In the genomic region with DNA sequence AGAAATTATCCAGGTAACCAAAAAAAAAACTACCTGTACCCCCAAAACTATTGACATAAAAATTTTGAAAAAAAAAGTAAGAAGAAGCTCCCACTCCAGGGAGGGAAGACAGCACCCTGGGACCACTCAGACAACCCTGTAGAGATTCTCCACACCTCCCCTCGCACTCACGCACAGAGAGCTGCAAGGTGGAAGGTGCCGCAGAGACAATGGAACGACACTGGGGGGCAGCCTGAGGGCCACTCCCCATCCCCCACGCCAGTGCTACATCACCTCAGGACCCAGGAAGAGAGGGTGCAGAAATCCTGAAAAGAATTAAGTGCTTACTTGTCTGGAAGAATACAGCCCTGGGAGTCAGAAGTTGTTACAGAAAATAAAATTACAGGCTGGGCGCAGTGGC, we compare ENCODE assay signal across 16 cellular contexts. TPM values are rescaled to one million over a fixed set of nuclear protein-coding genes. Genes with fewer than 3 reads are reported as not detected.
DNase-seq lines count a peak whose midpoint lies in the region; ATAC-seq and TF ChIP-seq lines count a peak whose summit lies in the region.
"Had no signal": no experiment of that assay in that cellular context is flagged by ENCODE, and none has a peak within 500 bp of the region (broad histone marks: within the 10 kb centered on the region; RNA-seq: fewer than 3 reads in every experiment).

No MANE protein-coding gene starts in this region.

- no peak for ATAC-seq in stimulated activated memory B cell treated with anti-CD40 and anti-IgM and Interleukin-4, amounts not matched to agents 10 μg/mL and 1 μg/mL and 100 μg/mL, for 72 hours
- ATAC-seq in HG03565 (IDR thresholded peaks at IDR 0.05; ENCODE audit: unreplicated experiment): no peak
- ATAC-seq in HG02870 (IDR thresholded peaks at IDR 0.05; ENCODE audit: unreplicated experiment): no peak
- no peak for ATAC-seq in GM18519 (IDR thresholded peaks at IDR 0.05; ENCODE audit: low FRiP score, unreplicated experiment)
- ATAC-seq: HepG2 had no signal

- no peaks in the 10 kb centered on the region for H3K9me2 ChIP-seq in OCI-LY7 (ENCODE audit: insufficient read depth, low read length)

- H3K9me3 ChIP-seq in BLaER1 (peaks cover 6% of the 10 kb centered on the region; the same call in 1 of the 2 replicates), OCI-LY7 (ENCODE audit: low read length) (no peaks in the 10 kb centered on the region)

- TF ChIP-seq CTCF in OCI-LY7 (conservative IDR thresholded peaks at IDR 0.05; ENCODE audit: low read length): peak; percentile 51

- H3K4me2 ChIP-seq in BLaER1 (peak overlapping the region; percentile 4), OCI-LY7 (ENCODE audit: low read length) (peak overlapping the region; percentile 33)
- H3K4me2 ChIP-seq: KMS-11 had no signal

- no peak overlapping the region for H3K27ac ChIP-seq in BLaER1
- H3K27ac ChIP-seq in OCI-LY7 (ENCODE audit: low read depth, low read length, poor library complexity, severe bottlenecking): peak overlapping the region; percentile 32
- H3K27ac ChIP-seq: KMS-11 had no signal

- H3K4me3 ChIP-seq in BLaER1 (no peak overlapping the region), H7 (ENCODE audit: insufficient read depth, low read depth, low read length) (no peak overlapping the region), OCI-LY7 (ENCODE audit: low read depth, low read length, poor library complexity, severe bottlenecking) (no peak overlapping the region)

- H3K27me3 ChIP-seq in BLaER1: no peaks in the 10 kb centered on the region
- H3K27me3 ChIP-seq in H7 (ENCODE audit: control insufficient read depth, insufficient read depth, low read length): no peaks in the 10 kb centered on the region

- H3K79me2 ChIP-seq in OCI-LY7 (ENCODE audit: insufficient read depth, low read depth, low read length): peaks cover 17% of the 10 kb centered on the region; the same call in 1 of the 2 replicates

- intact Hi-C loops in OCI-LY7 (cut with micrococcal nuclease; ENCODE audit: unreplicated experiment): no loop called here

- H2AFZ ChIP-seq in OCI-LY7 (ENCODE audit: low read length): no peak overlapping the region

- H3K9ac ChIP-seq in BLaER1: no peak overlapping the region
- H3K9ac ChIP-seq: KMS-11 had no signal

- no TSS peak for BruUV-seq in OCI-LY7 (replicated peaks; lab: Mats Ljungman, UMichigan)

- POLR2A ChIA-PET in OCI-LY7 (lab: Charles Lee): interaction anchor here (0.6 to 1.4 kb wide), 4 partner anchors 9 to 84 kb away, joined by 3 to 7 read pairs (median 4); no protein-coding TSS in a partner anchor

- peak overlapping the region; percentile 70 for H3K27ac Mint-ChIP-seq in stimulated activated memory B cell treated with anti-CD40 and anti-IgM and Interleukin-4, amounts not matched to agents 10 μg/mL and 1 μg/mL and 100 μg/mL, for 72 hours
- H3K27ac Mint-ChIP-seq: CD4-positive, alpha-beta T cell had no signal

- CTCF ChIA-PET in OCI-LY7 (lab: Charles Lee; ENCODE audit: unreplicated experiment): no interaction called here

- no peaks in the 10 kb centered on the region for H3K9me3 Mint-ChIP-seq in stimulated activated memory B cell treated with anti-CD40 and anti-IgM and Interleukin-4, amounts not matched to agents 10 μg/mL and 1 μg/mL and 100 μg/mL, for 72 hours
- H3K9me3 Mint-ChIP-seq: CD4-positive, alpha-beta T cell had no signal

- H3K27me3 Mint-ChIP-seq in stimulated activated memory B cell treated with anti-CD40 and anti-IgM and Interleukin-4, amounts not matched to agents 10 μg/mL and 1 μg/mL and 100 μg/mL, for 72 hours: no peaks in the 10 kb centered on the region
- H3K27me3 Mint-ChIP-seq: CD4-positive, alpha-beta T cell had no signal

- H3K4me1 Mint-ChIP-seq in stimulated activated memory B cell treated with anti-CD40 and anti-IgM and Interleukin-4, amounts not matched to agents 10 μg/mL and 1 μg/mL and 100 μg/mL, for 72 hours: peaks cover 83% of the 10 kb centered on the region

- peaks cover 8% of the 10 kb centered on the region for H3K36me3 Mint-ChIP-seq in stimulated activated memory B cell treated with anti-CD40 and anti-IgM and Interleukin-4, amounts not matched to agents 10 μg/mL and 1 μg/mL and 100 μg/mL, for 72 hours

- H3K36me3 ChIP-seq in BLaER1 (peaks cover 9% of the 10 kb centered on the region; the same call in 1 of the 2 replicates), H7 (replicated peaks; ENCODE audit: control insufficient read depth, insufficient read depth, low read length) (no peaks in the 10 kb centered on the region), OCI-LY7 (ENCODE audit: insufficient read depth, low read length) (no peaks in the 10 kb centered on the region; the same call in 1 of the 2 replicates)

- DNase-seq in H7 (peak; percentile 68), OCI-LY7 (ENCODE audit: low spot score) (no peak)
- DNase-seq: 8988T; AML-193; C1 segment of cervical spinal cord; CD4-positive, alpha-beta T cell; DMS79; EL had no signal

- H3K4me1 ChIP-seq in BLaER1 (peaks cover 83% of the 10 kb centered on the region), OCI-LY7 (ENCODE audit: insufficient read depth, low read length, poor library complexity, severe bottlenecking) (peaks cover 77% of the 10 kb centered on the region)

- no peak overlapping the region for H3K4me3 Mint-ChIP-seq in stimulated activated memory B cell treated with anti-CD40 and anti-IgM and Interleukin-4, amounts not matched to agents 10 μg/mL and 1 μg/mL and 100 μg/mL, for 72 hours
- H3K4me3 Mint-ChIP-seq: CD4-positive, alpha-beta T cell had no signal

- H4K20me1 ChIP-seq in BLaER1 (no peaks in the 10 kb centered on the region), OCI-LY7 (ENCODE audit: insufficient read depth, low read length) (no peaks in the 10 kb centered on the region)

RNA-seq across cellular contexts. Expression of a gene that starts 5.2 kb away (rescaled TPM):
- total RNA-seq in H7 (2014; rRNA removed; shearing (Covaris generic)): 2.4 and 2.6 TPM in 2 replicates
- 743 and 751 TPM in 2 replicates for total RNA-seq in OCI-LY7 (2014; rRNA removed; shearing (Covaris generic))
- 457 and 479 TPM in 2 replicates for total RNA-seq in OCI-LY7 (2022)
- total RNA-seq: HepG2 had no signal

RNA-seq across cellular contexts. Expression of a gene that starts 18.7 kb away (rescaled TPM):
- not detected in 2 replicates for total RNA-seq in H7 (2014; rRNA removed; shearing (Covaris generic))
- total RNA-seq in OCI-LY7 (2014; rRNA removed; shearing (Covaris generic)): 0.21 and 4.3 TPM in 2 replicates
- 0.96 TPM in 1 of 2 replicates, not detected in the other for total RNA-seq in OCI-LY7 (2022)
- total RNA-seq: CD4-positive, alpha-beta T cell; H1; HepG2 had no signal

RNA-seq across cellular contexts. Expression of a gene that starts 26.3 kb away (rescaled TPM):
- not detected in 2 replicates for total RNA-seq in H7 (2014; rRNA removed; shearing (Covaris generic))
- not detected in 2 replicates for total RNA-seq in OCI-LY7 (2014; rRNA removed; shearing (Covaris generic))
- total RNA-seq in OCI-LY7 (2022): not detected in 2 replicates
- total RNA-seq: CD4-positive, alpha-beta T cell; H1; HepG2 had no signal

RNA-seq across cellular contexts. Expression of a gene that starts 35.4 kb away (rescaled TPM):
- 4.8 and 6.8 TPM in 2 replicates for total RNA-seq in H7 (2014; rRNA removed; shearing (Covaris generic))
- total RNA-seq in OCI-LY7 (2014; rRNA removed; shearing (Covaris generic)): 3.0 and 6.4 TPM in 2 replicates
- 9.0 and 11.9 TPM in 2 replicates for total RNA-seq in OCI-LY7 (2022)

RNA-seq across cellular contexts. Expression of a gene that starts 40.9 kb away (rescaled TPM):
- 0.30 TPM in 1 of 2 replicates, not detected in the other for total RNA-seq in H7 (2014; rRNA removed; shearing (Covaris generic))
- total RNA-seq in OCI-LY7 (2014; rRNA removed; shearing (Covaris generic)): not detected in 2 replicates
- not detected in 2 replicates for total RNA-seq in OCI-LY7 (2022)
- total RNA-seq: CD4-positive, alpha-beta T cell; H1; HepG2 had no signal

Comparison
In these comparisons a context has a peak if more than half of its experiments do, and no peak if none do; other contexts are left out.
1. RNA of a gene that starts 5.2 kb away (total RNA-seq): 457 to 751 TPM in OCI-LY7; 2.4 to 2.6 TPM in H7; every median in the first group is over 100 times any median in the second.